ENCODE assay signal across 8 cellular contexts in genomic region chr11:2305862-2306823, GRCh38. TPM values are rescaled to one million over a fixed set of nuclear protein-coding genes. Genes with fewer than 3 reads are reported as not detected.
DNase-seq lines count a peak whose midpoint lies in the region; ATAC-seq and TF ChIP-seq lines count a peak whose summit lies in the region.

No MANE protein-coding gene starts in this region.

- H3K36me3 ChIP-seq in colonic mucosa = no peaks in the 10 kb centered on the region
- H3K36me3 ChIP-seq in vagina = no peaks in the 10 kb centered on the region

- no peak overlapping the region for H3K9ac ChIP-seq in colonic mucosa (ENCODE audit: low read depth in 2 of 2, low read length in 2 of 2)

- DNase-seq in activated gamma-delta T cell treated with Interleukin-2 at 50 U/mL for 16 hours (peak; percentile 42), activated gamma-delta T cell (lab: John Stamatoyannopoulos, UW) (no peak), colonic mucosa (peak; percentile 71), vagina (ENCODE audit: extremely low spot score in 2 of 2) (no peak), globus pallidus (ENCODE audit: low spot score) (no peak), cerebellar cortex (ENCODE audit: low spot score) (no peak)

- H3K4me1 ChIP-seq in colonic mucosa (peaks cover 3% of the 10 kb centered on the region), mononuclear cell (ENCODE audit: insufficient read depth, low read length) (peaks cover 54% of the 10 kb centered on the region), vagina (peaks cover 65% of the 10 kb centered on the region)

- H3K27ac ChIP-seq in colonic mucosa (peak overlapping the region; percentile 50), vagina (peak overlapping the region; percentile 97)

- intact Hi-C loops in colonic mucosa (cut with DNase I) (loop anchor here (1.0 kb wide), 1 partner anchor 114 kb away; no protein-coding TSS in a partner anchor), vagina (cut with DNase I) (loop anchor here (2.0 to 10.0 kb wide), 4 partner anchors 91 to 589 kb away; no protein-coding TSS in a partner anchor)

- ATAC-seq in HG03442 (IDR thresholded peaks at IDR 0.05; ENCODE audit: unreplicated experiment) = no peak

- peak in 1 of 2 donors; percentile 11 for TF ChIP-seq POLR2A in vagina (IDR thresholded peaks at IDR 0.05)

- H3K27me3 ChIP-seq in colonic mucosa (no peaks in the 10 kb centered on the region), mononuclear cell (ENCODE audit: insufficient read depth, low read length) (no peaks in the 10 kb centered on the region), vagina (no peaks in the 10 kb centered on the region)

- H3K4me3 ChIP-seq in colonic mucosa (no peak overlapping the region), mononuclear cell (ENCODE audit: low read length) (peak overlapping the region; percentile 13), vagina (peak overlapping the region; percentile 10 to 27)

- TF ChIP-seq CTCF in colonic mucosa (IDR thresholded peaks at IDR 0.05) (no peak), vagina (IDR thresholded peaks at IDR 0.05) (peak in 1 of 3 experiments; percentile 15)

- H3K9me3 ChIP-seq in colonic mucosa (no peaks in the 10 kb centered on the region), mononuclear cell (ENCODE audit: low read depth, low read length) (no peaks in the 10 kb centered on the region), vagina (no peaks in the 10 kb centered on the region)

RNA-seq across cellular contexts. Expression of gene TSPAN32, which starts 4.3 kb away (rescaled TPM):
- total RNA-seq in colonic mucosa (under 1 TPM; 0.40 to 0.62 TPM), mononuclear cell (21.6 TPM), vagina (3.7 TPM)

RNA-seq across cellular contexts. Expression of gene C11orf21, which starts 4.4 kb away (rescaled TPM):
- total RNA-seq in colonic mucosa (under 1 TPM; 0.11 to 0.52 TPM), mononuclear cell (17.3 TPM), vagina (8.1 TPM)

RNA-seq across cellular contexts. Expression of gene ASCL2, which starts 35.8 kb away (rescaled TPM):
- 10 to 100 TPM in 1 of 2 donors, 1 to 10 TPM in 1; 4.8 to 16.4 TPM for total RNA-seq in colonic mucosa
- 2.3 TPM for total RNA-seq in mononuclear cell
- total RNA-seq in vagina = 3.7 TPM

Comparison
In these comparisons a context has a peak if more than half of its experiments do, and no peak if none do; other contexts are left out.
1. DNase-seq: peak in activated gamma-delta T cell treated with Interleukin-2 at 50 U/mL for 16 hours (single experiment) and colonic mucosa (single experiment); none in activated gamma-delta T cell (single experiment), vagina (0 of 2), globus pallidus (single experiment) and cerebellar cortex (single experiment).